In genomic region chr11:128492903-128493569, GRCh38 we compare ENCODE assay signal across 11 cellular contexts.
DNase-seq lines count a peak whose midpoint lies in the region; ATAC-seq and TF ChIP-seq lines count a peak whose summit lies in the region.
"Had no signal": no experiment of that assay in that cellular context is flagged by ENCODE, and none has a peak within 500 bp of the region (broad histone marks: within the 10 kb centered on the region; RNA-seq: fewer than 3 reads in every experiment).

No MANE protein-coding gene starts in this region.

- H3K27me3 Mint-ChIP-seq in natural killer cell treated with Interleukin-12 subunit alpha and Interleukin-12 subunit beta and Interleukin-15 and Interleukin-18, amount 100 ng/mL, for 72 hours = no peaks in the 10 kb centered on the region

- TF ChIP-seq CTCF in AG04450 (IDR thresholded peaks at IDR 0.05; ENCODE audit: low read depth, low read length) (no peak), KMS-11 (conservative IDR thresholded peaks at IDR 0.05; ENCODE audit: low read depth, low read length) (no peak), ascending aorta (IDR thresholded peaks at IDR 0.05) (no peak)

- H3K4me2 ChIP-seq in KMS-11 = peak overlapping the region; percentile 91

- H3K27me3 ChIP-seq in AG04450 (ENCODE audit: control insufficient read depth, insufficient read depth, low read length) = no peaks in the 10 kb centered on the region
- H3K27me3 ChIP-seq in KMS-11 (ENCODE audit: insufficient read depth, low read depth) = no peaks in the 10 kb centered on the region
- H3K27me3 ChIP-seq in ascending aorta = no peaks in the 10 kb centered on the region
- H3K27me3 ChIP-seq in H7 (ENCODE audit: control insufficient read depth, insufficient read depth, low read length) = no peaks in the 10 kb centered on the region
- H3K27me3 ChIP-seq: foreskin keratinocyte, MG63 had no signal

- H3K4me3 Mint-ChIP-seq in natural killer cell treated with Interleukin-12 subunit alpha and Interleukin-12 subunit beta and Interleukin-15 and Interleukin-18, amount 100 ng/mL, for 72 hours = peak overlapping the region; percentile 82
- H3K4me3 Mint-ChIP-seq: nephron had no signal

- no peak overlapping the region for H2AFZ ChIP-seq in KMS-11 (ENCODE audit: low read depth)

- ATAC-seq in natural killer cell treated with Interleukin-12 subunit alpha and Interleukin-12 subunit beta and Interleukin-15 and Interleukin-18, amount 100 ng/mL, for 72 hours = peak; percentile 35 to 51
- no peak for ATAC-seq in GM18870 (IDR thresholded peaks at IDR 0.05; ENCODE audit: unreplicated experiment)

- H3K9me3 Mint-ChIP-seq in natural killer cell treated with Interleukin-12 subunit alpha and Interleukin-12 subunit beta and Interleukin-15 and Interleukin-18, amount 100 ng/mL, for 72 hours = no peaks in the 10 kb centered on the region
- H3K9me3 Mint-ChIP-seq: nephron had no signal

- POLR2A ChIA-PET in AG04450 (lab: Yijun Ruan, JAX) = interaction anchor here (0.8 kb wide), 1 partner anchor 9 kb away, joined by 3 read pairs; no protein-coding TSS in a partner anchor

- H4K20me1 ChIP-seq in KMS-11 (ENCODE audit: insufficient read depth) = no peaks in the 10 kb centered on the region

- H3K27ac ChIP-seq in AG04450 (ENCODE audit: low read depth, low read length) (peak overlapping the region; percentile 49), KMS-11 (peak overlapping the region; percentile 76), ascending aorta (peak overlapping the region; percentile 55 to 61)
- H3K27ac ChIP-seq: foreskin keratinocyte had no signal

- peaks cover 91 to 98% of the 10 kb centered on the region in 2 donors for H3K4me1 Mint-ChIP-seq in natural killer cell treated with Interleukin-12 subunit alpha and Interleukin-12 subunit beta and Interleukin-15 and Interleukin-18, amount 100 ng/mL, for 72 hours (ENCODE audit: low read depth in 2 of 2)

- peaks cover 4% of the 10 kb centered on the region for H3K36me3 ChIP-seq in KMS-11 (ENCODE audit: insufficient read depth)
- H3K36me3 ChIP-seq in ascending aorta = peaks cover 10 to 22% of the 10 kb centered on the region in 2 donors
- H3K36me3 ChIP-seq in H7 (replicated peaks; ENCODE audit: control insufficient read depth, insufficient read depth, low read length) = peaks cover 3% of the 10 kb centered on the region

- H3K4me1 ChIP-seq in KMS-11 (ENCODE audit: low read depth, poor library complexity, severe bottlenecking) (peaks cover 97% of the 10 kb centered on the region), ascending aorta (peaks cover 0 to 43% of the 10 kb centered on the region in 2 donors)

- H3K79me2 ChIP-seq in KMS-11 (ENCODE audit: insufficient read depth, low read depth) = peaks cover 60% of the 10 kb centered on the region

- H3K9ac ChIP-seq in KMS-11 = 0 out of 2 replicates have a peak overlapping the region, but pooled peaks have one; percentile 4

- H3K36me3 Mint-ChIP-seq in natural killer cell treated with Interleukin-12 subunit alpha and Interleukin-12 subunit beta and Interleukin-15 and Interleukin-18, amount 100 ng/mL, for 72 hours = peaks cover 62% of the 10 kb centered on the region

- DNase-seq in AG04450 (ENCODE audit: low read depth, low spot score) (no peak), ascending aorta (ENCODE audit: low spot score in 2 of 2) (no peak), NCI-H446 (lab: John Stamatoyannopoulos, UW) (no peak), GDM1 (lab: John Stamatoyannopoulos, UW) (no peak), H7 (no peak)
- no peak for DNase-seq in natural killer cell treated with Interleukin-12 subunit alpha and Interleukin-12 subunit beta and Interleukin-15 and Interleukin-18, amount 100 ng/mL, for 72 hours (ENCODE audit: low spot score)
- DNase-seq: foreskin keratinocyte, MG63 had no signal

- H3K4me3 ChIP-seq in AG04450 (ENCODE audit: low read depth, low read length) (no peak overlapping the region), KMS-11 (IDR thresholded peaks at IDR 0.05; ENCODE audit: insufficient read depth, low read depth, low read length) (no peak overlapping the region), ascending aorta (no peak overlapping the region), H7 (ENCODE audit: insufficient read depth, low read depth, low read length) (no peak overlapping the region)
- H3K4me3 ChIP-seq: MG63 had no signal

- no peaks in the 10 kb centered on the region for H3K9me3 ChIP-seq in AG04450 (ENCODE audit: control insufficient read depth, insufficient read depth, low read length)
- H3K9me3 ChIP-seq in ascending aorta = no peaks in the 10 kb centered on the region
- H3K9me3 ChIP-seq: MG63 had no signal

- CTCF ChIA-PET in AG04450 (lab: Charles Lee) = interaction anchor here (1.7 kb wide), 1 partner anchor 137 kb away, joined by 7 read pairs; no protein-coding TSS in a partner anchor

- peak overlapping the region; percentile 95 to 96 for H3K27ac Mint-ChIP-seq in natural killer cell treated with Interleukin-12 subunit alpha and Interleukin-12 subunit beta and Interleukin-15 and Interleukin-18, amount 100 ng/mL, for 72 hours

- intact Hi-C loops in ascending aorta (cut with DNase I) = no loop called here
